In genomic region chr16:351804-352520, GRCh38 we compare ENCODE assay signal across 8 cellular contexts. TPM values are rescaled to one million over a fixed set of nuclear protein-coding genes. Genes with fewer than 3 reads are reported as not detected.
DNase-seq lines count a peak whose midpoint lies in the region; ATAC-seq and TF ChIP-seq lines count a peak whose summit lies in the region.

No MANE protein-coding gene starts in this region.

- H3K4me3 Mint-ChIP-seq in activated CD4-positive, alpha-beta memory T cell treated with anti-CD3 and anti-CD28 coated beads for 36 hours = peak overlapping the region; percentile 81
- peak overlapping the region; percentile 83 for H3K4me3 Mint-ChIP-seq in progenitor cell of endocrine pancreas (ENCODE audit: low read depth)

- POLR2A ChIA-PET in activated CD4-positive, alpha-beta memory T cell treated with anti-CD3 and anti-CD28 coated beads for 36 hours (lab: Charles Lee) = interaction anchor here (1.0 to 1.9 kb wide), 2 partner anchors 10 to 298 kb away, joined by 3 to 4 read pairs; partner anchors contain the start of genes POLR3K and SNRNP25

- H3K27ac Mint-ChIP-seq in activated CD4-positive, alpha-beta memory T cell treated with anti-CD3 and anti-CD28 coated beads for 36 hours = peak overlapping the region; percentile 77
- H3K27ac Mint-ChIP-seq in progenitor cell of endocrine pancreas = peak overlapping the region; percentile 92

- H3K4me1 Mint-ChIP-seq in activated CD4-positive, alpha-beta memory T cell treated with anti-CD3 and anti-CD28 coated beads for 36 hours (ENCODE audit: low read depth) = peaks cover 51% of the 10 kb centered on the region
- H3K4me1 Mint-ChIP-seq in progenitor cell of endocrine pancreas (ENCODE audit: low read depth) = no peaks in the 10 kb centered on the region

- H3K9me3 Mint-ChIP-seq in activated CD4-positive, alpha-beta memory T cell treated with anti-CD3 and anti-CD28 coated beads for 36 hours = no peaks in the 10 kb centered on the region
- no peaks in the 10 kb centered on the region for H3K9me3 Mint-ChIP-seq in progenitor cell of endocrine pancreas (ENCODE audit: low read depth)

- CTCF ChIA-PET in activated CD4-positive, alpha-beta memory T cell treated with anti-CD3 and anti-CD28 coated beads for 36 hours (lab: Charles Lee) = interaction anchor here (1.8 to 2.1 kb wide), 2 partner anchors 117 to 245 kb away, joined by 4 to 9 read pairs; partner anchors contain the start of gene FAM234A

- DNase-seq in AG08396 (ENCODE audit: low spot score) (peak; percentile 58), germinal center (ENCODE audit: low spot score) (peak; percentile 28), progenitor cell of endocrine pancreas (ENCODE audit: low spot score, unreplicated experiment) (no peak), NCI-H524 treated with DMSO at 0.1 percent for 48 hours (lab: John Stamatoyannopoulos, UW) (no peak)
- DNase-seq in activated CD4-positive, alpha-beta memory T cell treated with anti-CD3 and anti-CD28 coated beads for 36 hours = peak; percentile 42
- DNase-seq in stimulated activated CD8-positive, alpha-beta memory T cell treated with anti-CD3 and anti-CD28 coated beads, Interleukin-4, amount 100 ng/mL, for 48 hours = no peak

- no peak for TF ChIP-seq CTCF in progenitor cell of endocrine pancreas (IDR thresholded peaks at IDR 0.05; ENCODE audit: unreplicated experiment)

- H3K27me3 Mint-ChIP-seq in activated CD4-positive, alpha-beta memory T cell treated with anti-CD3 and anti-CD28 coated beads for 36 hours = no peaks in the 10 kb centered on the region
- H3K27me3 Mint-ChIP-seq in progenitor cell of endocrine pancreas = no peaks in the 10 kb centered on the region

- intact Hi-C loops in activated CD4-positive, alpha-beta memory T cell treated with anti-CD3 and anti-CD28 coated beads for 36 hours (cut with micrococcal nuclease) = loop anchor here (2.0 kb wide), 3 partner anchors 19 to 117 kb away; partner anchors contain the start of genes DECR2, FAM234A and MRPL28

- H3K36me3 Mint-ChIP-seq in activated CD4-positive, alpha-beta memory T cell treated with anti-CD3 and anti-CD28 coated beads for 36 hours = peaks cover 10% of the 10 kb centered on the region
- H3K36me3 Mint-ChIP-seq in progenitor cell of endocrine pancreas (ENCODE audit: insufficient read depth) = peaks cover 4% of the 10 kb centered on the region

- ATAC-seq in GM18867 (IDR thresholded peaks at IDR 0.05; ENCODE audit: unreplicated experiment) (peak; percentile 27), HG03196 (IDR thresholded peaks at IDR 0.05; ENCODE audit: unreplicated experiment) (peak; percentile 12)

RNA-seq across cellular contexts. Expression of gene AXIN1, which starts 0.6 kb away (rescaled TPM):
- total RNA-seq in activated CD4-positive, alpha-beta memory T cell treated with anti-CD3 and anti-CD28 coated beads for 36 hours = 10 to 100 TPM; 18.6 to 20.5 TPM
- 33.6 and 34.4 TPM in 2 replicates for total RNA-seq in progenitor cell of endocrine pancreas

RNA-seq across cellular contexts. Expression of gene MRPL28, which starts 18.4 kb away (rescaled TPM):
- total RNA-seq in activated CD4-positive, alpha-beta memory T cell treated with anti-CD3 and anti-CD28 coated beads for 36 hours = 10 to 100 TPM; 76.8 to 77.3 TPM
- 82.7 and 85.3 TPM in 2 replicates for total RNA-seq in progenitor cell of endocrine pancreas

RNA-seq across cellular contexts. Expression of gene PGAP6, which starts 29.8 kb away (rescaled TPM):
- 10 to 100 TPM; 30.6 to 31.5 TPM for total RNA-seq in activated CD4-positive, alpha-beta memory T cell treated with anti-CD3 and anti-CD28 coated beads for 36 hours
- 92.7 and 92.9 TPM in 2 replicates for total RNA-seq in progenitor cell of endocrine pancreas

RNA-seq across cellular contexts. Expression of gene NME4, which starts 45.0 kb away (rescaled TPM):
- 10 to 100 TPM; 62.1 to 62.5 TPM for total RNA-seq in activated CD4-positive, alpha-beta memory T cell treated with anti-CD3 and anti-CD28 coated beads for 36 hours
- total RNA-seq in progenitor cell of endocrine pancreas = 151 and 154 TPM in 2 replicates

RNA-seq across cellular contexts. Expression of gene DECR2, which starts 49.7 kb away (rescaled TPM):
- 1 to 10 TPM; 8.5 to 8.8 TPM for total RNA-seq in activated CD4-positive, alpha-beta memory T cell treated with anti-CD3 and anti-CD28 coated beads for 36 hours
- 39.4 and 41.3 TPM in 2 replicates for total RNA-seq in progenitor cell of endocrine pancreas

Comparison
In these comparisons a context has a peak if more than half of its experiments do, and no peak if none do; other contexts are left out.
1. DNase-seq: peak in AG08396 (single experiment), activated CD4-positive, alpha-beta memory T cell treated with anti-CD3 and anti-CD28 coated beads for 36 hours (single experiment) and germinal center (single experiment); none in progenitor cell of endocrine pancreas (single experiment), stimulated activated CD8-positive, alpha-beta memory T cell treated with anti-CD3 and anti-CD28 coated beads, Interleukin-4, amount 100 ng/mL, for 48 hours (single experiment) and NCI-H524 treated with DMSO at 0.1 percent for 48 hours (single experiment).